In genomic region chr19:48397636-48398328, GRCh38 we compare ENCODE assay signal across 8 cellular contexts. TPM values are rescaled to one million over a fixed set of nuclear protein-coding genes. Genes with fewer than 3 reads are reported as not detected.
A peak's percentile ranks its signal among the peaks of the same experiment; 100 is the strongest.
DNase-seq lines count a peak whose midpoint lies in the region; ATAC-seq and TF ChIP-seq lines count a peak whose summit lies in the region.

No MANE protein-coding gene starts in this region.

- H3K4me1 ChIP-seq in lower lobe of right lung (peaks cover 11% of the 10 kb centered on the region), vagina (peaks cover 26% of the 10 kb centered on the region), ovary (ENCODE audit: insufficient read depth) (peaks cover 5% of the 10 kb centered on the region)

- TF ChIP-seq EP300 in ovary (IDR thresholded peaks at IDR 0.05): no peak

- peaks cover 4% of the 10 kb centered on the region for H3K9me3 Mint-ChIP-seq in activated naive CD8-positive, alpha-beta T cell treated with anti-CD3 and anti-CD28 coated beads for 36 hours

- H3K4me1 Mint-ChIP-seq in activated naive CD8-positive, alpha-beta T cell treated with anti-CD3 and anti-CD28 coated beads for 36 hours: peaks cover 28% of the 10 kb centered on the region

- H3K27me3 ChIP-seq in lower lobe of right lung (ENCODE audit: low read depth) (peaks cover 48% of the 10 kb centered on the region), vagina (peaks cover 17% of the 10 kb centered on the region), ovary (peaks cover 2% of the 10 kb centered on the region)

- H3K36me3 Mint-ChIP-seq in activated naive CD8-positive, alpha-beta T cell treated with anti-CD3 and anti-CD28 coated beads for 36 hours: no peaks in the 10 kb centered on the region

- DNase-seq in stimulated activated CD4-positive, alpha-beta T cell treated with anti-CD3 and anti-CD28 coated beads, Interleukin-15, amount 100 ng/mL, for 24 hours: peak; percentile 29
- DNase-seq in stimulated activated CD4-positive, alpha-beta T cell treated with anti-CD3 and anti-CD28 coated beads, Interleukin-1b, Interleukin-23, amount 100 ng/mL, for 48 hours: no peak
- DNase-seq in activated naive CD8-positive, alpha-beta T cell treated with anti-CD3 and anti-CD28 coated beads for 36 hours: no peak
- DNase-seq in lower lobe of right lung (no peak), vagina (ENCODE audit: extremely low spot score in 2 of 2) (no peak), NCI-H2029 (lab: John Stamatoyannopoulos, UW) (no peak), ovary (no peak)

- H3K4me3 Mint-ChIP-seq in activated naive CD8-positive, alpha-beta T cell treated with anti-CD3 and anti-CD28 coated beads for 36 hours: peak overlapping the region; percentile 80

- no peak for TF ChIP-seq POLR2A in vagina (IDR thresholded peaks at IDR 0.05)
- TF ChIP-seq POLR2A in ovary (IDR thresholded peaks at IDR 0.05): no peak

- H3K9me3 ChIP-seq in lower lobe of right lung (no peaks in the 10 kb centered on the region), vagina (no peaks in the 10 kb centered on the region), ovary (no peaks in the 10 kb centered on the region)

- no peak overlapping the region for H3K27ac Mint-ChIP-seq in activated naive CD8-positive, alpha-beta T cell treated with anti-CD3 and anti-CD28 coated beads for 36 hours

- no peak for ATAC-seq in lower lobe of right lung
- no peak for ATAC-seq in GM19395 (IDR thresholded peaks at IDR 0.05; ENCODE audit: unreplicated experiment)

- intact Hi-C loops in lower lobe of right lung (cut with DNase I): no loop called here
- intact Hi-C loops in vagina (cut with DNase I): no loop called here
- intact Hi-C loops in ovary (cut with DNase I): no loop called here

- H3K27me3 Mint-ChIP-seq in activated naive CD8-positive, alpha-beta T cell treated with anti-CD3 and anti-CD28 coated beads for 36 hours: peaks cover 46% of the 10 kb centered on the region

- 14 to 18% (median 15%) methylated on average over 24 of the region's 24 CpGs for WGBS in ovary, 3 donors

- TF ChIP-seq CTCF in lower lobe of right lung (IDR thresholded peaks at IDR 0.05) (no peak), vagina (IDR thresholded peaks at IDR 0.05) (no peak), ovary (IDR thresholded peaks at IDR 0.05) (no peak)

- no peaks in the 10 kb centered on the region for H3K36me3 ChIP-seq in lower lobe of right lung
- H3K36me3 ChIP-seq in vagina: no peaks in the 10 kb centered on the region
- no peaks in the 10 kb centered on the region for H3K36me3 ChIP-seq in ovary

- H3K4me3 ChIP-seq in lower lobe of right lung (peak overlapping the region; percentile 38), vagina (peak overlapping the region; percentile 33 to 48), ovary (no peak overlapping the region)

- H3K27ac ChIP-seq in lower lobe of right lung (no peak overlapping the region), vagina (no peak overlapping the region), ovary (no peak overlapping the region)

RNA-seq across cellular contexts. Expression of gene GRIN2D, which starts 4.3 kb away (rescaled TPM):
- under 1 TPM; 0.28 to 0.29 TPM for total RNA-seq in activated naive CD8-positive, alpha-beta T cell treated with anti-CD3 and anti-CD28 coated beads for 36 hours
- total RNA-seq in lower lobe of right lung: 0.95 TPM
- not detected for total RNA-seq in vagina
- total RNA-seq in ovary: under 1 TPM in 6 of 7 donors, not detected in 1; 0.10 to 0.32 (median 0.18) TPM
- under 1 TPM; 0.12 TPM for polyA plus RNA-seq in ovary

RNA-seq across cellular contexts. Expression of gene KDELR1, which starts 6.4 kb away (rescaled TPM):
- 10 to 100 TPM; 72.5 to 73.9 TPM for total RNA-seq in activated naive CD8-positive, alpha-beta T cell treated with anti-CD3 and anti-CD28 coated beads for 36 hours
- total RNA-seq in lower lobe of right lung: 137 TPM
- total RNA-seq in vagina: 90.8 TPM
- 100 to 1,000 TPM in 6 of 7 donors, 10 to 100 TPM in 1; 94.0 to 202 (median 170) TPM for total RNA-seq in ovary
- 100 to 1,000 TPM; 180 to 333 TPM for polyA plus RNA-seq in ovary

RNA-seq across cellular contexts. Expression of gene SYNGR4, which starts 33.6 kb away (rescaled TPM):
- total RNA-seq in activated naive CD8-positive, alpha-beta T cell treated with anti-CD3 and anti-CD28 coated beads for 36 hours: under 1 TPM in 1 of 2 experiments, not detected in 1; 0.31 TPM
- total RNA-seq in lower lobe of right lung: not detected
- total RNA-seq in vagina: not detected
- total RNA-seq in ovary: not detected
- not detected for polyA plus RNA-seq in ovary

RNA-seq across cellular contexts. Expression of gene TMEM143, which starts 34.0 kb away (rescaled TPM):
- 10 to 100 TPM; 15.5 to 16.6 TPM for total RNA-seq in activated naive CD8-positive, alpha-beta T cell treated with anti-CD3 and anti-CD28 coated beads for 36 hours
- 11.1 TPM for total RNA-seq in lower lobe of right lung
- total RNA-seq in vagina: 3.2 TPM
- total RNA-seq in ovary: 1 to 10 TPM; 3.3 to 9.7 (median 7.7) TPM
- polyA plus RNA-seq in ovary: 1 to 10 TPM; 4.1 to 6.0 TPM

RNA-seq across cellular contexts. Expression of gene GRWD1, which starts 48.0 kb away (rescaled TPM):
- 10 to 100 TPM; 91.1 to 98.5 TPM for total RNA-seq in activated naive CD8-positive, alpha-beta T cell treated with anti-CD3 and anti-CD28 coated beads for 36 hours
- total RNA-seq in lower lobe of right lung: 25.8 TPM
- total RNA-seq in vagina: 20.4 TPM
- total RNA-seq in ovary: 10 to 100 TPM; 16.5 to 41.9 (median 32.5) TPM
- polyA plus RNA-seq in ovary: 10 to 100 TPM in 1 of 2 donors, 1 to 10 TPM in 1; 9.5 to 14.8 TPM
